1 cellular context compared by ENCODE assay signal in genomic region chr11:124839972-124840621, GRCh38.
TF ChIP-seq lines count a peak whose summit lies in the region.

No MANE protein-coding gene starts in this region.

TF ChIP-seq in endothelial cell of umbilical vein, 7 proteins besides CTCF, POLR2A, EP300 and RAD21 (continued from another document):
- no peak for TF ChIP-seq MAX (IDR thresholded peaks at IDR 0.05; ENCODE audit: insufficient read depth, insufficient read length)
- no peak for TF ChIP-seq FOS (IDR thresholded peaks at IDR 0.05; ENCODE audit: borderline replicate concordance, insufficient read depth, low read length)
- no peak for TF ChIP-seq MYC (IDR thresholded peaks at IDR 0.05; ENCODE audit: low read depth, low read length)
- TF ChIP-seq POLR2AphosphoS5 (IDR thresholded peaks at IDR 0.05; ENCODE audit: insufficient read depth, low read depth, low read length): no peak
- TF ChIP-seq EZH2 (IDR thresholded peaks at IDR 0.05; ENCODE audit: borderline replicate concordance, low read depth, low read length, severe bottlenecking): no peak
